In genomic region chr6:43351951-43352350, GRCh38 we compare ENCODE assay signal across 14 cellular contexts. TPM values are rescaled to one million over a fixed set of nuclear protein-coding genes. Genes with fewer than 3 reads are reported as not detected.
"Had no signal": no experiment of that assay in that cellular context is flagged by ENCODE, and none has a peak within 500 bp of the region (broad histone marks: within the 10 kb centered on the region; RNA-seq: fewer than 3 reads in every experiment).

No MANE protein-coding gene starts in this region.

RNA-seq across cellular contexts. Expression of gene CRIP3, which starts 43.3 kb away (rescaled TPM):
- total RNA-seq: thoracic aorta, vagina had no signal

RNA-seq across cellular contexts. Expression of gene SLC22A7, which starts 53.9 kb away (rescaled TPM):
- total RNA-seq: stomach, subcutaneous adipose tissue, suprapubic skin, testis, thoracic aorta, thyroid gland, tibial nerve, transverse colon, upper lobe of left lung, upper lobe of right lung, ureter, urinary bladder, uterus, vagina had no signal
- polyA plus RNA-seq: stomach had no signal
